Comparison of ENCODE assay signal across 8 cellular contexts in genomic region chr7:2109936-2110585, GRCh38.
DNase-seq lines count a peak whose midpoint lies in the region; ATAC-seq and TF ChIP-seq lines count a peak whose summit lies in the region.

No MANE protein-coding gene starts in this region.

- H3K4me3 Mint-ChIP-seq in activated T-helper 1 cell treated with anti-CD3 and anti-CD28 coated beads, Interleukin-12 subunit alpha, Interleukin-12 subunit beta, Interleukin-2, Interleukin-4 antibody, amounts not matched to agents 30 ng/mL and 10 ng/mL and 1 ng/mL, durations not matched to agents 14 hours and 24 hours and 36 hours = peak overlapping the region; percentile 50

- H3K27me3 Mint-ChIP-seq in activated T-helper 1 cell treated with anti-CD3 and anti-CD28 coated beads, Interleukin-12 subunit alpha, Interleukin-12 subunit beta, Interleukin-2, Interleukin-4 antibody, amounts not matched to agents 30 ng/mL and 10 ng/mL and 1 ng/mL, durations not matched to agents 14 hours and 24 hours and 36 hours (ENCODE audit: insufficient read depth) = no peaks in the 10 kb centered on the region

- in situ Hi-C loops in GM13976 (cut with MboI; ENCODE audit: low sequenced_read_pairs, unreplicated experiment) = no loop called here

- peaks cover 36% of the 10 kb centered on the region for H3K4me1 Mint-ChIP-seq in activated T-helper 1 cell treated with anti-CD3 and anti-CD28 coated beads, Interleukin-12 subunit alpha, Interleukin-12 subunit beta, Interleukin-2, Interleukin-4 antibody, amounts not matched to agents 30 ng/mL and 10 ng/mL and 1 ng/mL, durations not matched to agents 14 hours and 24 hours and 36 hours (ENCODE audit: low read depth)

- H3K27ac Mint-ChIP-seq in activated T-helper 1 cell treated with anti-CD3 and anti-CD28 coated beads, Interleukin-12 subunit alpha, Interleukin-12 subunit beta, Interleukin-2, Interleukin-4 antibody, amounts not matched to agents 30 ng/mL and 10 ng/mL and 1 ng/mL, durations not matched to agents 14 hours and 24 hours and 36 hours = peak overlapping the region; percentile 3

- TF ChIP-seq CTCF in GM13976 (IDR thresholded peaks at IDR 0.05; ENCODE audit: borderline replicate concordance, control extremely low read depth, extremely low read depth, insufficient read depth, missing control alignments) = no peak

- peaks cover 6% of the 10 kb centered on the region for H3K36me3 Mint-ChIP-seq in activated T-helper 1 cell treated with anti-CD3 and anti-CD28 coated beads, Interleukin-12 subunit alpha, Interleukin-12 subunit beta, Interleukin-2, Interleukin-4 antibody, amounts not matched to agents 30 ng/mL and 10 ng/mL and 1 ng/mL, durations not matched to agents 14 hours and 24 hours and 36 hours (ENCODE audit: low read depth)

- DNase-seq in GM13976 (ENCODE audit: low spot score) (peak; percentile 70), NCI-H526 treated with DMSO at 0.1 percent for 48 hours (lab: John Stamatoyannopoulos, UW) (peak; percentile 67), hepatic stellate cell (ENCODE audit: low spot score) (peak; percentile 95), Kasumi-1 (lab: John Stamatoyannopoulos, UW) (no peak), NCI-H1048 (lab: John Stamatoyannopoulos, UW) (no peak)
- peak; percentile 12 for DNase-seq in activated T-helper 1 cell treated with anti-CD3 and anti-CD28 coated beads, Interleukin-12 subunit alpha, Interleukin-12 subunit beta, Interleukin-2, Interleukin-4 antibody, amounts not matched to agents 30 ng/mL and 10 ng/mL and 1 ng/mL, durations not matched to agents 14 hours and 24 hours and 36 hours (ENCODE audit: low spot score)
- DNase-seq in stimulated activated CD4-positive, alpha-beta T cell treated with anti-CD3 and anti-CD28 coated beads, TNF-alpha, amount 100 ng/mL, for 48 hours (ENCODE audit: low read depth in 3 of 3) = peak; percentile 60 to 78 (median 60)

- H3K9me3 Mint-ChIP-seq in activated T-helper 1 cell treated with anti-CD3 and anti-CD28 coated beads, Interleukin-12 subunit alpha, Interleukin-12 subunit beta, Interleukin-2, Interleukin-4 antibody, amounts not matched to agents 30 ng/mL and 10 ng/mL and 1 ng/mL, durations not matched to agents 14 hours and 24 hours and 36 hours = no peaks in the 10 kb centered on the region

- intact Hi-C loops in activated T-helper 1 cell treated with anti-CD3 and anti-CD28 coated beads, Interleukin-12 subunit alpha, Interleukin-12 subunit beta, Interleukin-2, Interleukin-4 antibody, amounts not matched to agents 30 ng/mL and 10 ng/mL and 1 ng/mL, durations not matched to agents 14 hours and 24 hours and 36 hours (cut with micrococcal nuclease) = loop anchor here (5.0 kb wide), 3 partner anchors 73 to 188 kb away; partner anchors contain the start of gene MAD1L1

- ATAC-seq in HG02870 (IDR thresholded peaks at IDR 0.05; ENCODE audit: unreplicated experiment) = no peak

Comparison
In these comparisons a context has a peak if more than half of its experiments do, and no peak if none do; other contexts are left out.
1. DNase-seq: peak in GM13976 (single experiment), NCI-H526 treated with DMSO at 0.1 percent for 48 hours (single experiment), activated T-helper 1 cell treated with anti-CD3 and anti-CD28 coated beads, Interleukin-12 subunit alpha, Interleukin-12 subunit beta, Interleukin-2, Interleukin-4 antibody, amounts not matched to agents 30 ng/mL and 10 ng/mL and 1 ng/mL, durations not matched to agents 14 hours and 24 hours and 36 hours (single experiment), hepatic stellate cell (single experiment) and stimulated activated CD4-positive, alpha-beta T cell treated with anti-CD3 and anti-CD28 coated beads, TNF-alpha, amount 100 ng/mL, for 48 hours (3 of 3); none in Kasumi-1 (0 of 2) and NCI-H1048 (single experiment).